In the genomic region with DNA sequence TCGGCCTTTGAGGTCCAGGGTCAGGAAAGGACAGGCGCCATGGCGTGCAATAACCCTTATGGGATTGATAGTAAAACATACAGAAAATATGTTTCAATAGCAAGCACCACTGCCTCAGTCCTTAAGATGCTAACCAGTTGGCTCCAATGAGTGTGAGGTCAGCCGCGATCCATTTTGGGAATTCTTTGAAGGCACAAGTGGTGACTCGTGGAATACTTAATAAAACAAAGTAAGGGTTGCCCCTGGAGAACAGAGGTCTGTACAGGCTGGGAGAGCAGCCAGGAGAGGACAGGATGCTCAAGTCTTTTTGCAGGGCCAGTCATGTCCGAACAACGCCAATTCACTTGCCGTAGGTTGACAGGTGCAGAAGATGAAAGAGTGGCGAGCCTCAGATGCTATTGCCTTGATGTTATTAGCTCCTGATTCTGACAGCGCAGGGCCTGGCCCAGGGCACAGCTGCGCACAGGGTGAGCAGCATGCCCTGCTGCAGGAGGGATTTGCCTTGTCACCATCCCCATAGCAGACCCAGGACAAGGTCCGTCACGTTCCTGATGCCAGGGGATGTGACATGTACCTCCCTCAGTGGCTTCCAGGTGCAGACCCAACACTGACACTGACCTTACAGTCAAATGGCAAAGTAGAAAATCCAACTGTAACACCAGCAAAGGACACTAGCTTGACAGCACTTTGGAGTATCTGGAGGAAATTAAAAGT, we compare ENCODE assay signal across 19 cellular contexts. TPM values are rescaled to one million over a fixed set of nuclear protein-coding genes. Genes with fewer than 3 reads are reported as not detected.
"Had no signal": no experiment of that assay in that cellular context is flagged by ENCODE, and none has a peak within 500 bp of the region (broad histone marks: within the 10 kb centered on the region; RNA-seq: fewer than 3 reads in every experiment).

No MANE protein-coding gene starts in this region.

- H3K27me3 ChIP-seq: ovary, tibial nerve, vagina had no signal

- H3K36me3 ChIP-seq: lower lobe of right lung, ovary, tibial nerve, vagina had no signal

- H3K4me1 ChIP-seq: lower lobe of right lung, tibial nerve, vagina had no signal

- H3K27ac ChIP-seq: lower lobe of right lung, ovary, tibial nerve, vagina, WERI-Rb-1 had no signal

- ATAC-seq: activated CD4-positive, alpha-beta T cell treated with anti-CD3 and anti-CD28 coated beads for 36 hours; activated T-cell treated with anti-CD3 and anti-CD28 coated beads, Interleukin-2, amount 50 U/mL, for 4 hours; esophagus mucosa; lower lobe of right lung had no signal

- H3K4me3 Mint-ChIP-seq: activated CD4-positive, alpha-beta memory T cell treated with anti-CD3 and anti-CD28 coated beads for 36 hours; activated CD4-positive, alpha-beta T cell treated with anti-CD3 and anti-CD28 coated beads for 36 hours; activated T-cell treated with anti-CD3 and anti-CD28 coated beads, Interleukin-2, amount 50 U/mL, for 4 hours; mesothelial cell of epicardium; nephron progenitor cell had no signal

- DNase-seq: activated CD4-positive, alpha-beta memory T cell treated with anti-CD3 and anti-CD28 coated beads for 36 hours; activated CD4-positive, alpha-beta T cell treated with anti-CD3 and anti-CD28 coated beads for 36 hours; activated effector memory CD4-positive, alpha-beta T cell treated with Interleukin-2 at 50 U/mL for 16 hours; activated naive CD4-positive, alpha-beta T cell treated with anti-CD3 and anti-CD28 coated beads, Interleukin-2, amount 50 U/mL, for 16 hours; activated T-cell treated with anti-CD3 and anti-CD28 coated beads, Interleukin-2, amount 50 U/mL, for 4 hours; glutamatergic neuron; hypothalamus; lower lobe of right lung; nephron progenitor cell; ovary; stimulated activated CD4-positive, alpha-beta T cell treated with anti-CD3 and anti-CD28 coated beads, Interleukin-4, amount 100 ng/mL, for 1 hour; stimulated activated naive CD4-positive, alpha-beta T cell; T-helper 1 cell; WERI-Rb-1 had no signal

- H3K4me1 Mint-ChIP-seq: activated CD4-positive, alpha-beta T cell treated with anti-CD3 and anti-CD28 coated beads for 36 hours; mesothelial cell of epicardium had no signal

- H3K9me3 Mint-ChIP-seq: activated CD4-positive, alpha-beta memory T cell treated with anti-CD3 and anti-CD28 coated beads for 36 hours; activated T-cell treated with anti-CD3 and anti-CD28 coated beads, Interleukin-2, amount 50 U/mL, for 4 hours; mesothelial cell of epicardium; nephron progenitor cell had no signal

- H3K4me3 ChIP-seq: lower lobe of right lung, ovary, tibial nerve, vagina had no signal

- H3K9me3 ChIP-seq: lower lobe of right lung, ovary, tibial nerve, vagina had no signal

- H3K27ac Mint-ChIP-seq: activated CD4-positive, alpha-beta memory T cell treated with anti-CD3 and anti-CD28 coated beads for 36 hours; activated CD4-positive, alpha-beta T cell treated with anti-CD3 and anti-CD28 coated beads for 36 hours; mesothelial cell of epicardium; nephron progenitor cell had no signal

- H3K27me3 Mint-ChIP-seq: activated CD4-positive, alpha-beta memory T cell treated with anti-CD3 and anti-CD28 coated beads for 36 hours; activated CD4-positive, alpha-beta T cell treated with anti-CD3 and anti-CD28 coated beads for 36 hours had no signal

- H3K36me3 Mint-ChIP-seq: activated CD4-positive, alpha-beta memory T cell treated with anti-CD3 and anti-CD28 coated beads for 36 hours; mesothelial cell of epicardium had no signal

RNA-seq across cellular contexts. Expression of a gene that starts 21.8 kb away (rescaled TPM):
- total RNA-seq: activated CD4-positive, alpha-beta memory T cell treated with anti-CD3 and anti-CD28 coated beads for 36 hours; activated CD4-positive, alpha-beta T cell treated with anti-CD3 and anti-CD28 coated beads for 36 hours; activated T-cell treated with anti-CD3 and anti-CD28 coated beads, Interleukin-2, amount 50 U/mL, for 4 hours; fibroblast of villous mesenchyme had no signal
